Comparison of ENCODE assay signal across 10 cellular contexts in genomic region chrX:49309401-49309981, GRCh38. TPM values are rescaled to one million over a fixed set of nuclear protein-coding genes. Genes with fewer than 3 reads are reported as not detected.
A peak's percentile ranks its signal among the peaks of the same experiment; 100 is the strongest.
DNase-seq lines count a peak whose midpoint lies in the region; ATAC-seq, FAIRE-seq and TF ChIP-seq lines count a peak whose summit lies in the region.
"Had no signal": no experiment of that assay in that cellular context is flagged by ENCODE, and none has a peak within 500 bp of the region (broad histone marks: within the 10 kb centered on the region; RNA-seq: fewer than 3 reads in every experiment).

No MANE protein-coding gene starts in this region.

- 1 to 21% methylated on average over 8 of the region's 8 CpGs for WGBS in pancreas, 2 donors

- H3K4me3 ChIP-seq in SU-DHL-6 (ENCODE audit: insufficient read depth, low read length, poor library complexity, severe bottlenecking) (peak overlapping the region; percentile 14), foreskin fibroblast (ENCODE audit: low read depth in 1 of 2, low read length in 2 of 2) (peak overlapping the region; percentile 41 to 43), pancreas (peak overlapping the region in 3 of 4 donors; percentile 5 to 34 (median 26)), MM.1S (ENCODE audit: low read length) (no peak overlapping the region)

- H3K27me3 ChIP-seq in SU-DHL-6 (ENCODE audit: low read length): no peaks in the 10 kb centered on the region
- H3K27me3 ChIP-seq in pancreas: peaks cover 0 to 9% (median 0%) of the 10 kb centered on the region in 4 donors
- H3K27me3 ChIP-seq in MM.1S (replicated peaks; ENCODE audit: insufficient read depth, low read length): no peaks in the 10 kb centered on the region

- H2AFZ ChIP-seq in SU-DHL-6 (ENCODE audit: low read depth, low read length, severe bottlenecking): peak overlapping the region; percentile 64
- no peak overlapping the region for H2AFZ ChIP-seq in MM.1S (ENCODE audit: low read length)

- 0 out of 2 replicates have a peak overlapping the region, but pooled peaks have one; percentile 18 for H3K9ac ChIP-seq in SU-DHL-6 (ENCODE audit: low read length)
- no peak overlapping the region for H3K9ac ChIP-seq in MM.1S (ENCODE audit: low read length)

- H3K27ac ChIP-seq in SU-DHL-6 (ENCODE audit: low read depth, low read length) (no peak overlapping the region), pancreas (peak overlapping the region in 3 of 4 donors; percentile 16 to 65 (median 63)), MM.1S (ENCODE audit: low read length) (no peak overlapping the region), caudate nucleus (ENCODE audit: low read depth, low read length) (no peak overlapping the region)
- H3K27ac ChIP-seq: HL-60 had no signal

- DNase-seq in ELF-1 (ENCODE audit: low read depth, low spot score): peak; percentile 89
- DNase-seq in foreskin fibroblast: peak; percentile 17 to 59
- DNase-seq in pancreas: no peak
- DNase-seq in MM.1S: no peak
- DNase-seq in caudate nucleus (lab: John Stamatoyannopoulos, UW): no peak

- intact Hi-C loops in pancreas (cut with DNase I): no loop called here

- H3K9me2 ChIP-seq in SU-DHL-6 (replicated peaks; ENCODE audit: insufficient read depth, low read length) (no peaks in the 10 kb centered on the region), MM.1S (replicated peaks; ENCODE audit: insufficient read depth, low read length) (no peaks in the 10 kb centered on the region)

- H3K36me3 ChIP-seq in SU-DHL-6 (ENCODE audit: low read length): no peaks in the 10 kb centered on the region
- H3K36me3 ChIP-seq in pancreas: no peaks in the 10 kb centered on the region
- H3K36me3 ChIP-seq in MM.1S (replicated peaks; ENCODE audit: insufficient read depth, low read length): no peaks in the 10 kb centered on the region

- H4K20me1 ChIP-seq in SU-DHL-6 (ENCODE audit: low read depth, low read length) (no peaks in the 10 kb centered on the region), MM.1S (ENCODE audit: insufficient read depth, low read length) (no peaks in the 10 kb centered on the region)

- TF ChIP-seq CTCF in SU-DHL-6 (IDR thresholded peaks at IDR 0.05; ENCODE audit: insufficient read depth, low read length, poor library complexity, severe bottlenecking): no peak
- no peak for TF ChIP-seq CTCF in foreskin fibroblast (IDR thresholded peaks at IDR 0.05; ENCODE audit: low read depth, low read length)
- no peak for TF ChIP-seq CTCF in pancreas (IDR thresholded peaks at IDR 0.05)
- no peak for TF ChIP-seq CTCF in MM.1S (IDR thresholded peaks at IDR 0.05; ENCODE audit: low read length)

- H3K79me2 ChIP-seq in SU-DHL-6 (ENCODE audit: insufficient read depth, low read length) (no peaks in the 10 kb centered on the region), MM.1S (ENCODE audit: low read length) (no peaks in the 10 kb centered on the region)

- ATAC-seq in pancreas (peak; percentile 60 to 76 (median 69)), GM18511 (IDR thresholded peaks at IDR 0.05; ENCODE audit: unreplicated experiment) (no peak), HG03135 (IDR thresholded peaks at IDR 0.05; ENCODE audit: unreplicated experiment) (no peak)

- H3K4me1 ChIP-seq in pancreas: peaks cover 0 to 7% (median 0%) of the 10 kb centered on the region in 3 donors
- H3K4me1 ChIP-seq in MM.1S (ENCODE audit: low read length): no peaks in the 10 kb centered on the region

- H3K4me2 ChIP-seq in SU-DHL-6 (ENCODE audit: low read depth, low read length, poor library complexity, severe bottlenecking) (peak overlapping the region; percentile 48), MM.1S (ENCODE audit: low read depth, low read length) (no peak overlapping the region; the same call in 1 of the 2 replicates)

- H3F3A ChIP-seq in SU-DHL-6 (ENCODE audit: insufficient read depth) (no peaks in the 10 kb centered on the region), MM.1S (ENCODE audit: insufficient read depth, low read length) (no peaks in the 10 kb centered on the region)

- FAIRE-seq in pancreas (lab: Jason Lieb, UNC): peak; percentile 99

- no peaks in the 10 kb centered on the region for H3K9me3 ChIP-seq in SU-DHL-6 (ENCODE audit: insufficient read depth, low read length)
- no peaks in the 10 kb centered on the region for H3K9me3 ChIP-seq in pancreas
- no peaks in the 10 kb centered on the region for H3K9me3 ChIP-seq in MM.1S (replicated peaks; ENCODE audit: insufficient read depth, low read length)

RNA-seq across cellular contexts. Expression of gene GAGE10, which starts 6.0 kb away (rescaled TPM):
- total RNA-seq in pancreas: not detected
- polyA plus RNA-seq in pancreas: not detected
- total RNA-seq: posterior vena cava had no signal

RNA-seq across cellular contexts. Expression of gene GAGE12J, which starts 12.3 kb away (rescaled TPM):
- total RNA-seq in pancreas: not detected
- not detected for polyA plus RNA-seq in pancreas
- total RNA-seq: posterior vena cava had no signal

RNA-seq across cellular contexts. Expression of gene GAGE13, which starts 21.9 kb away (rescaled TPM):
- not detected for total RNA-seq in pancreas
- polyA plus RNA-seq in pancreas: not detected
- total RNA-seq: posterior vena cava had no signal

RNA-seq across cellular contexts. Expression of gene PPP1R3F, which starts 39.9 kb away (rescaled TPM):
- 1 to 10 TPM; 1.1 to 2.8 (median 1.6) TPM for total RNA-seq in pancreas
- 1 to 10 TPM; 2.9 to 5.6 TPM for polyA plus RNA-seq in pancreas

RNA-seq across cellular contexts. Expression of gene FOXP3, which starts 45.0 kb away (rescaled TPM):
- total RNA-seq in pancreas: under 1 TPM in 2 of 6 donors, not detected in 4; 0.04 to 0.12 TPM
- under 1 TPM in 1 of 2 donors, not detected in 1; 0.16 TPM for polyA plus RNA-seq in pancreas

Comparison
In these comparisons a context has a peak if more than half of its experiments do, and no peak if none do; other contexts are left out.
1. DNase-seq: peak in ELF-1 (single experiment) and foreskin fibroblast (2 of 2); none in pancreas (0 of 6), MM.1S (single experiment) and caudate nucleus (0 of 61).
2. H3K27ac ChIP-seq: peak in pancreas (3 of 4); none in SU-DHL-6 (single experiment), MM.1S (single experiment) and caudate nucleus (single experiment).
3. ATAC-seq: peak in pancreas (4 of 4); none in GM18511 (single experiment) and HG03135 (single experiment).